12 cellular contexts compared by ENCODE assay signal in genomic region chr6:57220083-57220703, GRCh38. TPM values are rescaled to one million over a fixed set of nuclear protein-coding genes. Genes with fewer than 3 reads are reported as not detected.
A peak's percentile ranks its signal among the peaks of the same experiment; 100 is the strongest.
DNase-seq lines count a peak whose midpoint lies in the region; ATAC-seq and TF ChIP-seq lines count a peak whose summit lies in the region.
"Had no signal": no experiment of that assay in that cellular context is flagged by ENCODE, and none has a peak within 500 bp of the region (broad histone marks: within the 10 kb centered on the region; RNA-seq: fewer than 3 reads in every experiment).

No MANE protein-coding gene starts in this region.

- TF ChIP-seq EP300 in ovary (IDR thresholded peaks at IDR 0.05), result no peak

- DNase-seq in GM23338 (ENCODE audit: low spot score), result no peak
- DNase-seq in SJSA1 (ENCODE audit: low read depth in 1 of 2, low spot score in 2 of 2), result no peak
- DNase-seq in endothelial cell (ENCODE audit: low spot score), result no peak
- DNase-seq in ovary, result no peak
- no peak for DNase-seq in 8988T
- DNase-seq in NCI-H146 (lab: John Stamatoyannopoulos, UW), result no peak
- DNase-seq in activated CD4-positive, CD25-positive, alpha-beta regulatory T cell treated with anti-CD3 and anti-CD28 coated beads, Interleukin-2, amount 50 U/mL, for 72 hours, result no peak
- DNase-seq in globus pallidus (ENCODE audit: low spot score), result no peak
- DNase-seq: DMS53, SHP77, small intestine had no signal

- H3K27ac ChIP-seq in GM23338 (ENCODE audit: low read depth), result no peak overlapping the region
- no peak overlapping the region for H3K27ac ChIP-seq in SJSA1
- H3K27ac ChIP-seq in ovary, result no peak overlapping the region
- H3K27ac ChIP-seq: KMS-11 had no signal

- no peak overlapping the region for H2AFZ ChIP-seq in GM23338

- WGBS in ovary, 3 donors, result 93 to 98% (median 96%) methylated on average over 2 of the region's 2 CpGs

- no peak for ATAC-seq in GM23338

- peaks cover 61% of the 10 kb centered on the region for H3K79me2 ChIP-seq in GM23338 (replicated peaks; ENCODE audit: insufficient read depth)

- peaks cover 10% of the 10 kb centered on the region for H3K9me3 Mint-ChIP-seq in GM23338
- H3K9me3 Mint-ChIP-seq in endothelial cell (ENCODE audit: unreplicated experiment), result no peaks in the 10 kb centered on the region

- H3K9me2 ChIP-seq in GM23338 (ENCODE audit: insufficient read depth), result no peaks in the 10 kb centered on the region

- H3K27ac Mint-ChIP-seq in GM23338, result no peak overlapping the region
- no peak overlapping the region for H3K27ac Mint-ChIP-seq in endothelial cell (ENCODE audit: unreplicated experiment)

- H3K9me3 ChIP-seq in SJSA1 (replicated peaks), result no peaks in the 10 kb centered on the region
- no peaks in the 10 kb centered on the region for H3K9me3 ChIP-seq in ovary

- intact Hi-C loops in ovary (cut with DNase I), result no loop called here

- H3K4me1 Mint-ChIP-seq in GM23338 (peaks cover 32% of the 10 kb centered on the region), endothelial cell (ENCODE audit: unreplicated experiment) (peaks cover 7% of the 10 kb centered on the region)

- no peaks in the 10 kb centered on the region for H3F3A ChIP-seq in GM23338 (replicated peaks; ENCODE audit: low read depth)

- H3K4me2 ChIP-seq in GM23338, result peak overlapping the region; percentile 72; the same call in 1 of the 2 replicates

- H3K27me3 ChIP-seq in GM23338 (ENCODE audit: insufficient read depth) (no peaks in the 10 kb centered on the region), SJSA1 (replicated peaks) (no peaks in the 10 kb centered on the region), ovary (no peaks in the 10 kb centered on the region)

- peak overlapping the region; percentile 23 for H3K4me3 ChIP-seq in GM23338
- peak overlapping the region; percentile 93 for H3K4me3 ChIP-seq in SJSA1
- peak overlapping the region; percentile 99 for H3K4me3 ChIP-seq in ovary

- H3K36me3 ChIP-seq in GM23338 (ENCODE audit: insufficient read depth), result no peaks in the 10 kb centered on the region
- peaks cover 12% of the 10 kb centered on the region for H3K36me3 ChIP-seq in SJSA1
- H3K36me3 ChIP-seq in ovary, result no peaks in the 10 kb centered on the region

- H3K36me3 Mint-ChIP-seq in GM23338 (ENCODE audit: low read depth), result peaks cover 10% of the 10 kb centered on the region; the same call in 2 of the 3 replicates
- H3K36me3 Mint-ChIP-seq in endothelial cell (ENCODE audit: low read depth, unreplicated experiment), result no peaks in the 10 kb centered on the region

- H3K4me1 ChIP-seq in GM23338 (ENCODE audit: insufficient read depth) (peaks cover 7% of the 10 kb centered on the region; the same call in 1 of the 2 replicates), SJSA1 (replicated peaks) (peaks cover 20% of the 10 kb centered on the region), ovary (ENCODE audit: insufficient read depth) (peaks cover 1% of the 10 kb centered on the region)

- peaks cover 15% of the 10 kb centered on the region; the same call in 1 of the 2 replicates for H4K20me1 ChIP-seq in GM23338 (replicated peaks; ENCODE audit: insufficient read depth)

- TF ChIP-seq POLR2A in ovary (IDR thresholded peaks at IDR 0.05), result no peak

- no peak for TF ChIP-seq CTCF in GM23338 (conservative IDR thresholded peaks at IDR 0.05; ENCODE audit: low read depth in 2 of 2)
- TF ChIP-seq CTCF in endothelial cell (IDR thresholded peaks at IDR 0.05; ENCODE audit: unreplicated experiment), result no peak
- TF ChIP-seq CTCF in ovary (IDR thresholded peaks at IDR 0.05), result no peak

- H3K27me3 Mint-ChIP-seq in GM23338 (ENCODE audit: insufficient read depth, low read depth, poor library complexity) (peaks cover 2% of the 10 kb centered on the region), endothelial cell (ENCODE audit: unreplicated experiment) (no peaks in the 10 kb centered on the region)

- H3K4me3 Mint-ChIP-seq in GM23338, result peak overlapping the region; percentile 95
- peak overlapping the region; percentile 6 for H3K4me3 Mint-ChIP-seq in endothelial cell (ENCODE audit: unreplicated experiment)

TF ChIP-seq in GM23338, 12 proteins besides CTCF, POLR2A, EP300 and RAD21:
- TF ChIP-seq POLR2AphosphoS5 (IDR thresholded peaks at IDR 0.05; ENCODE audit: low read depth), result no peak

RNA-seq across cellular contexts. Expression of gene RAB23, which starts 1.9 kb away (rescaled TPM):
- 16.0 and 16.7 TPM in 2 replicates for total RNA-seq in GM23338 (2014; rRNA removed; shearing (Covaris generic))
- 5.0 and 5.2 TPM in 2 replicates for polyA plus RNA-seq in GM23338 (2016; fragmentation: Nextera tagmentation; extraction: Ambion mirVana)
- total RNA-seq in SJSA1 (2014; rRNA removed; shearing (Covaris generic)), result 77.8 and 94.3 TPM in 2 replicates
- 8.1 TPM for total RNA-seq in endothelial cell (ENCODE audit: unreplicated experiment)
- total RNA-seq in ovary, result 10 to 100 TPM; 14.2 to 24.7 (median 15.8) TPM
- 10 to 100 TPM; 16.7 to 31.0 TPM for polyA plus RNA-seq in ovary

RNA-seq across cellular contexts. Expression of gene BAG2, which starts 48.1 kb away (rescaled TPM):
- total RNA-seq in GM23338 (2014; rRNA removed; shearing (Covaris generic)), result 8.5 TPM in 2 replicates
- polyA plus RNA-seq in GM23338 (2016; fragmentation: Nextera tagmentation; extraction: Ambion mirVana), result 9.0 and 9.5 TPM in 2 replicates
- 22.7 and 32.8 TPM in 2 replicates for total RNA-seq in SJSA1 (2014; rRNA removed; shearing (Covaris generic))
- total RNA-seq in endothelial cell (ENCODE audit: unreplicated experiment), result 1.3 TPM
- 10 to 100 TPM in 5 of 7 donors, 1 to 10 TPM in 2; 9.4 to 18.2 (median 13.6) TPM for total RNA-seq in ovary
- 10 to 100 TPM in 1 of 2 donors, 1 to 10 TPM in 1; 9.6 to 13.4 TPM for polyA plus RNA-seq in ovary

Comparison
In these comparisons a context has a peak if more than half of its experiments do, and no peak if none do; other contexts are left out.
1. H3K4me3 ChIP-seq: peak in every context shown above with its lines; median percentile 99 in ovary; 93 in SJSA1; 23 in GM23338.